Comparison of ENCODE assay signal across 18 cellular contexts in genomic region chr13:94188173-94188869, GRCh38.
"Had no signal": no experiment of that assay in that cellular context is flagged by ENCODE, and none has a peak within 500 bp of the region (broad histone marks: within the 10 kb centered on the region; RNA-seq: fewer than 3 reads in every experiment).

No MANE protein-coding gene starts in this region.

- H3K27me3 ChIP-seq: gastrocnemius medialis, right atrium auricular region, transverse colon, vagina had no signal

- ATAC-seq: effector memory CD8-positive, alpha-beta T cell; gastrocnemius medialis; left lobe of liver; natural killer cell; stimulated activated naive CD8-positive, alpha-beta T cell treated with anti-CD3 and anti-CD28 coated beads, Interleukin-15, Interleukin-2, amounts not matched to agents 100 U/mL and 50 U/mL, for 24 hours had no signal

- DNase-seq: activated CD4-positive, alpha-beta T cell treated with anti-CD3 and anti-CD28 coated beads, Interleukin-2, amount 50 U/mL, for 1 hour; activated CD8-positive, alpha-beta memory T cell treated with anti-CD3 and anti-CD28 coated beads for 24 hours; activated naive CD4-positive, alpha-beta T cell treated with Interleukin-2 at 50 U/mL for 16 hours; activated T-cell treated with anti-CD3 and anti-CD28 coated beads for 4 hours; anterior cingulate cortex; dermis blood vessel endothelial cell; effector memory CD8-positive, alpha-beta T cell; gastrocnemius medialis; natural killer cell; small intestine; stimulated activated CD4-positive, alpha-beta T cell treated with anti-CD3 and anti-CD28 coated beads, Interleukin-4, amount 100 ng/mL, for 4 hours; stimulated activated CD8-positive, alpha-beta memory T cell treated with anti-CD3 and anti-CD28 coated beads, Interleukin-4, amount 100 ng/mL, for 48 hours; stimulated activated naive CD8-positive, alpha-beta T cell treated with anti-CD3 and anti-CD28 coated beads, Interleukin-15, Interleukin-2, amounts not matched to agents 100 U/mL and 50 U/mL, for 24 hours; transverse colon had no signal

- H3K36me3 ChIP-seq: gastrocnemius medialis, right atrium auricular region, transverse colon, vagina had no signal

- H3K9me3 ChIP-seq: gastrocnemius medialis, right atrium auricular region, transverse colon, vagina had no signal

- H3K4me3 ChIP-seq: gastrocnemius medialis, right atrium auricular region, transverse colon, vagina had no signal

- H3K4me1 ChIP-seq: gastrocnemius medialis, right atrium auricular region, transverse colon, vagina had no signal

- H3K27ac ChIP-seq: epithelial cell of prostate, gastrocnemius medialis, right atrium auricular region, transverse colon, vagina had no signal
